1 cellular context compared by ENCODE assay signal in the genomic region with DNA sequence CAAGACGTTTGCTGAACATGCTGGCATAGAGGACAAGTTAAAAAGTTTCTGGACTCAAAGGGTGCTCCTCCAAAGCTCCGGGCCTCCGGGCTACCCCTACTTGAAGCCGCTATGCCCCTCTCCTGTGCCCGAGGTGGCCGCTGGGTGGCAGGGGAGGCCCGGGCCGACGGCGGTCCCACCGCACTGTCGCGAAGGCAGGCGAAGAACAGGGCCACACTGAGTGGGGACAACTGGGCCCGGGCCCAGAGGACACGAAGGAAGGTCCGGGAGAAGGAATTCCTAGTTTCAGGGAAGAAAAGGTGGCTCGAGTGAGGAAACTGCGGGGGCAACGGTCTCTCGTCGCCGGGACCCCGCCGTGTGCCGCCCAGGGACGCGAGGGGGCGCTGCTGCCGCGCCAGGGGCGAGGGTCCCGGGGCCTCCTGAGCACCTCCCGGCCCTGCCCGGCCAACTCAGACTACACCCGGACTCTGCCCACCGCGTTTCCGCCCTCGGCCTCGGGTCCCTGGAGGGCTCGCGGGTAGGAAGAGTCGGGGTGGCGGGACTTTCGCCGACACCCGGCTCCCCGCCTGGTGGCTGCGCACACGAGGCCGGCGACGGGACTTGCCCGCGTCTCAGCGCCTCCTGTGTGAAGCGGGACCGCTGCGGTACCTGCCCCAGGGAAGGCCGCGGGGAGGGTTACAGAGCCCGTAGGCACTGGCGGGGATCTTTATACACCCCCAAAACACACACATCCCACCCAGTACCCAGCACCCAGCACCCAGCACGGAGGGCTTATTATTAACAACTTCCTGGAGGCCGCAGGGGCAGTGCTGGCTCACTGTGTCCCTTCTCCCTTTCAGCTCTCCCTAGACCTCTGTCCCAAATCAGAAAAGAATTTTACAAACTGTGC.
TF ChIP-seq lines count a peak whose summit lies in the region.

No MANE protein-coding gene starts in this region.

TF ChIP-seq in HepG2, 621 proteins besides CTCF, POLR2A, EP300 and RAD21 (continued from another document and continues in another):
- TF ChIP-seq KDM5A (IDR thresholded peaks at IDR 0.05; ENCODE audit: borderline replicate concordance, low read length) (peak; percentile 25; the same call in 1 of the 2 replicates), RFXAP (CRISPR knock-in tag; IDR thresholded peaks at IDR 0.05; ENCODE audit: borderline replicate concordance) (no peak), CCAR2 (optimal IDR thresholded peaks at IDR 0.05; ENCODE audit: low read depth, low read length) (no peak), MIER3 (CRISPR knock-in tag; IDR thresholded peaks at IDR 0.05; ENCODE audit: borderline replicate concordance) (peak; percentile 41; the same call in 1 of the 2 replicates), ZNF674 (CRISPR knock-in tag; IDR thresholded peaks at IDR 0.05; ENCODE audit: low read depth) (no peak), NONO (IDR thresholded peaks at IDR 0.05) (no peak), NONO (CRISPR knock-in tag; conservative IDR thresholded peaks at IDR 0.05) (no peak), ZMYM3 (CRISPR knock-in tag; IDR thresholded peaks at IDR 0.05) (no peak), KAT7 (CRISPR knock-in tag; IDR thresholded peaks at IDR 0.05; ENCODE audit: borderline replicate concordance) (no peak), BORCS8-MEF2B (CRISPR knock-in tag; IDR thresholded peaks at IDR 0.05) (0 out of 2 replicates have a peak, but pooled peaks have one; percentile 25), ZNF121 (CRISPR knock-in tag; IDR thresholded peaks at IDR 0.05) (no peak), SIX1 (CRISPR knock-in tag; IDR thresholded peaks at IDR 0.05; ENCODE audit: borderline replicate concordance) (no peak), PTBP1 (IDR thresholded peaks at IDR 0.05; ENCODE audit: low read depth, low read length, poor library complexity, severe bottlenecking) (no peak), AHR (CRISPR knock-in tag; IDR thresholded peaks at IDR 0.05) (no peak), ZNF761 (CRISPR knock-in tag; conservative IDR thresholded peaks at IDR 0.05) (no peak), SRY (CRISPR knock-in tag; IDR thresholded peaks at IDR 0.05) (no peak), ZBTB7A (CRISPR knock-in tag; IDR thresholded peaks at IDR 0.05) (peak; percentile 84), RXRB (CRISPR knock-in tag; IDR thresholded peaks at IDR 0.05; ENCODE audit: borderline replicate concordance) (no peak), ASH2L (IDR thresholded peaks at IDR 0.05; ENCODE audit: insufficient read length, low read depth, low read length) (peak; percentile 41), ZNF431 (CRISPR knock-in tag; IDR thresholded peaks at IDR 0.05; ENCODE audit: borderline replicate concordance, low read depth) (no peak), ZC3H4 (CRISPR knock-in tag; IDR thresholded peaks at IDR 0.05; ENCODE audit: borderline replicate concordance) (no peak), HNF4A (CRISPR knock-in tag; IDR thresholded peaks at IDR 0.05) (no peak), POLR2AphosphoS5 (IDR thresholded peaks at IDR 0.05; ENCODE audit: low read depth, low read length) (no peak), BRCA1 (CRISPR knock-in tag; IDR thresholded peaks at IDR 0.05) (no peak), HMG20A (CRISPR knock-in tag; IDR thresholded peaks at IDR 0.05; ENCODE audit: borderline replicate concordance) (no peak), SMC3 (IDR thresholded peaks at IDR 0.05; ENCODE audit: low read length) (no peak; the same call in 1 of the 2 replicates)
- TF ChIP-seq, protein P1, sequence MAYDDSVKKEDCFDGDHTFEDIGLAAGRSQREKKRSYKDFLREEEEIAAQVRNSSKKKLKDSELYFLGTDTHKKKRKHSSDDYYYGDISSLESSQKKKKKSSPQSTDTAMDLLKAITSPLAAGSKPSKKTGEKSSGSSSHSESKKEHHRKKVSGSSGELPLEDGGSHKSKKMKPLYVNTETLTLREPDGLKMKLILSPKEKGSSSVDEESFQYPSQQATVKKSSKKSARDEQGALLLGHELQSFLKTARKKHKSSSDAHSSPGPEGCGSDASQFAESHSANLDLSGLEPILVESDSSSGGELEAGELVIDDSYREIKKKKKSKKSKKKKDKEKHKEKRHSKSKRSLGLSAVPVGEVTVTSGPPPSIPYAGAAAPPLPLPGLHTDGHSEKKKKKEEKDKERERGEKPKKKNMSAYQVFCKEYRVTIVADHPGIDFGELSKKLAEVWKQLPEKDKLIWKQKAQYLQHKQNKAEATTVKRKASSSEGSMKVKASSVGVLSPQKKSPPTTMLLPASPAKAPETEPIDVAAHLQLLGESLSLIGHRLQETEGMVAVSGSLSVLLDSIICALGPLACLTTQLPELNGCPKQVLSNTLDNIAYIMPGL (CRISPR knock-in tag; IDR thresholded peaks at IDR 0.05; ENCODE audit: borderline replicate concordance in 1 of 2, low read depth in 1 of 2): peak; percentile 91 to 94
- TF ChIP-seq, protein P2, sequence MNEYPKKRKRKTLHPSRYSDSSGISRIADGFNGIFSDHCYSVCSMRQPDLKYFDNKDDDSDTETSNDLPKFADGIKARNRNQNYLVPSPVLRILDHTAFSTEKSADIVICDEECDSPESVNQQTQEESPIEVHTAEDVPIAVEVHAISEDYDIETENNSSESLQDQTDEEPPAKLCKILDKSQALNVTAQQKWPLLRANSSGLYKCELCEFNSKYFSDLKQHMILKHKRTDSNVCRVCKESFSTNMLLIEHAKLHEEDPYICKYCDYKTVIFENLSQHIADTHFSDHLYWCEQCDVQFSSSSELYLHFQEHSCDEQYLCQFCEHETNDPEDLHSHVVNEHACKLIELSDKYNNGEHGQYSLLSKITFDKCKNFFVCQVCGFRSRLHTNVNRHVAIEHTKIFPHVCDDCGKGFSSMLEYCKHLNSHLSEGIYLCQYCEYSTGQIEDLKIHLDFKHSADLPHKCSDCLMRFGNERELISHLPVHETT (CRISPR knock-in tag; conservative IDR thresholded peaks at IDR 0.05): no peak
- TF ChIP-seq, protein P3, sequence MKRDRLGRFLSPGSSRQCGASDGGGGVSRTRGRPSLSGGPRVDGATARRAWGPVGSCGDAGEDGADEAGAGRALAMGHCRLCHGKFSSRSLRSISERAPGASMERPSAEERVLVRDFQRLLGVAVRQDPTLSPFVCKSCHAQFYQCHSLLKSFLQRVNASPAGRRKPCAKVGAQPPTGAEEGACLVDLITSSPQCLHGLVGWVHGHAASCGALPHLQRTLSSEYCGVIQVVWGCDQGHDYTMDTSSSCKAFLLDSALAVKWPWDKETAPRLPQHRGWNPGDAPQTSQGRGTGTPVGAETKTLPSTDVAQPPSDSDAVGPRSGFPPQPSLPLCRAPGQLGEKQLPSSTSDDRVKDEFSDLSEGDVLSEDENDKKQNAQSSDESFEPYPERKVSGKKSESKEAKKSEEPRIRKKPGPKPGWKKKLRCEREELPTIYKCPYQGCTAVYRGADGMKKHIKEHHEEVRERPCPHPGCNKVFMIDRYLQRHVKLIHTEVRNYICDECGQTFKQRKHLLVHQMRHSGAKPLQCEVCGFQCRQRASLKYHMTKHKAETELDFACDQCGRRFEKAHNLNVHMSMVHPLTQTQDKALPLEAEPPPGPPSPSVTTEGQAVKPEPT (CRISPR knock-in tag; IDR thresholded peaks at IDR 0.05; ENCODE audit: low read depth): no peak
- TF ChIP-seq, protein P4, sequence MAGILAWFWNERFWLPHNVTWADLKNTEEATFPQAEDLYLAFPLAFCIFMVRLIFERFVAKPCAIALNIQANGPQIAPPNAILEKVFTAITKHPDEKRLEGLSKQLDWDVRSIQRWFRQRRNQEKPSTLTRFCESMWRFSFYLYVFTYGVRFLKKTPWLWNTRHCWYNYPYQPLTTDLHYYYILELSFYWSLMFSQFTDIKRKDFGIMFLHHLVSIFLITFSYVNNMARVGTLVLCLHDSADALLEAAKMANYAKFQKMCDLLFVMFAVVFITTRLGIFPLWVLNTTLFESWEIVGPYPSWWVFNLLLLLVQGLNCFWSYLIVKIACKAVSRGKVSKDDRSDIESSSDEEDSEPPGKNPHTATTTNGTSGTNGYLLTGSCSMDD (CRISPR knock-in tag; IDR thresholded peaks at IDR 0.05): no peak
- TF ChIP-seq, protein P5, sequence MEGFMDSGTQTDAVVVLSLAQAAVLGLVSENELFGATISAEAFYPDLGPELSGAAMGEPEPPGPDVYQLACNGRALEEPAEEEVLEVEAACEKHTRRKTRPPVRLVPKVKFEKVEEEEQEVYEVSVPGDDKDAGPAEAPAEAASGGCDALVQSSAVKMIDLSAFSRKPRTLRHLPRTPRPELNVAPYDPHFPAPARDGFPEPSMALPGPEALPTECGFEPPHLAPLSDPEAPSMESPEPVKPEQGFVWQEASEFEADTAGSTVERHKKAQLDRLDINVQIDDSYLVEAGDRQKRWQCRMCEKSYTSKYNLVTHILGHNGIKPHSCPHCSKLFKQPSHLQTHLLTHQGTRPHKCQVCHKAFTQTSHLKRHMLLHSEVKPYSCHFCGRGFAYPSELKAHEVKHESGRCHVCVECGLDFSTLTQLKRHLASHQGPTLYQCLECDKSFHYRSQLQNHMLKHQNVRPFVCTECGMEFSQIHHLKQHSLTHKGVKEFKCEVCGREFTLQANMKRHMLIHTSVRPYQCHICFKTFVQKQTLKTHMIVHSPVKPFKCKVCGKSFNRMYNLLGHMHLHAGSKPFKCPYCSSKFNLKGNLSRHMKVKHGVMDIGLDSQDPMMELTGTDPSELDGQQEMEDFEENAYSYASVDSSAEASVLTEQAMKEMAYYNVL (CRISPR knock-in tag; IDR thresholded peaks at IDR 0.05; ENCODE audit: borderline replicate concordance): no peak
- TF ChIP-seq, protein P6, sequence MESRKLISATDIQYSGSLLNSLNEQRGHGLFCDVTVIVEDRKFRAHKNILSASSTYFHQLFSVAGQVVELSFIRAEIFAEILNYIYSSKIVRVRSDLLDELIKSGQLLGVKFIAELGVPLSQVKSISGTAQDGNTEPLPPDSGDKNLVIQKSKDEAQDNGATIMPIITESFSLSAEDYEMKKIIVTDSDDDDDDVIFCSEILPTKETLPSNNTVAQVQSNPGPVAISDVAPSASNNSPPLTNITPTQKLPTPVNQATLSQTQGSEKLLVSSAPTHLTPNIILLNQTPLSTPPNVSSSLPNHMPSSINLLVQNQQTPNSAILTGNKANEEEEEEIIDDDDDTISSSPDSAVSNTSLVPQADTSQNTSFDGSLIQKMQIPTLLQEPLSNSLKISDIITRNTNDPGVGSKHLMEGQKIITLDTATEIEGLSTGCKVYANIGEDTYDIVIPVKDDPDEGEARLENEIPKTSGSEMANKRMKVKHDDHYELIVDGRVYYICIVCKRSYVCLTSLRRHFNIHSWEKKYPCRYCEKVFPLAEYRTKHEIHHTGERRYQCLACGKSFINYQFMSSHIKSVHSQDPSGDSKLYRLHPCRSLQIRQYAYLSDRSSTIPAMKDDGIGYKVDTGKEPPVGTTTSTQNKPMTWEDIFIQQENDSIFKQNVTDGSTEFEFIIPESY (CRISPR knock-in tag; IDR thresholded peaks at IDR 0.05): peak; percentile 98
- TF ChIP-seq, protein P7, sequence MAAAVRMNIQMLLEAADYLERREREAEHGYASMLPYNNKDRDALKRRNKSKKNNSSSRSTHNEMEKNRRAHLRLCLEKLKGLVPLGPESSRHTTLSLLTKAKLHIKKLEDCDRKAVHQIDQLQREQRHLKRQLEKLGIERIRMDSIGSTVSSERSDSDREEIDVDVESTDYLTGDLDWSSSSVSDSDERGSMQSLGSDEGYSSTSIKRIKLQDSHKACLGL (CRISPR knock-in tag; IDR thresholded peaks at IDR 0.05): no peak
- TF ChIP-seq, protein P8, sequence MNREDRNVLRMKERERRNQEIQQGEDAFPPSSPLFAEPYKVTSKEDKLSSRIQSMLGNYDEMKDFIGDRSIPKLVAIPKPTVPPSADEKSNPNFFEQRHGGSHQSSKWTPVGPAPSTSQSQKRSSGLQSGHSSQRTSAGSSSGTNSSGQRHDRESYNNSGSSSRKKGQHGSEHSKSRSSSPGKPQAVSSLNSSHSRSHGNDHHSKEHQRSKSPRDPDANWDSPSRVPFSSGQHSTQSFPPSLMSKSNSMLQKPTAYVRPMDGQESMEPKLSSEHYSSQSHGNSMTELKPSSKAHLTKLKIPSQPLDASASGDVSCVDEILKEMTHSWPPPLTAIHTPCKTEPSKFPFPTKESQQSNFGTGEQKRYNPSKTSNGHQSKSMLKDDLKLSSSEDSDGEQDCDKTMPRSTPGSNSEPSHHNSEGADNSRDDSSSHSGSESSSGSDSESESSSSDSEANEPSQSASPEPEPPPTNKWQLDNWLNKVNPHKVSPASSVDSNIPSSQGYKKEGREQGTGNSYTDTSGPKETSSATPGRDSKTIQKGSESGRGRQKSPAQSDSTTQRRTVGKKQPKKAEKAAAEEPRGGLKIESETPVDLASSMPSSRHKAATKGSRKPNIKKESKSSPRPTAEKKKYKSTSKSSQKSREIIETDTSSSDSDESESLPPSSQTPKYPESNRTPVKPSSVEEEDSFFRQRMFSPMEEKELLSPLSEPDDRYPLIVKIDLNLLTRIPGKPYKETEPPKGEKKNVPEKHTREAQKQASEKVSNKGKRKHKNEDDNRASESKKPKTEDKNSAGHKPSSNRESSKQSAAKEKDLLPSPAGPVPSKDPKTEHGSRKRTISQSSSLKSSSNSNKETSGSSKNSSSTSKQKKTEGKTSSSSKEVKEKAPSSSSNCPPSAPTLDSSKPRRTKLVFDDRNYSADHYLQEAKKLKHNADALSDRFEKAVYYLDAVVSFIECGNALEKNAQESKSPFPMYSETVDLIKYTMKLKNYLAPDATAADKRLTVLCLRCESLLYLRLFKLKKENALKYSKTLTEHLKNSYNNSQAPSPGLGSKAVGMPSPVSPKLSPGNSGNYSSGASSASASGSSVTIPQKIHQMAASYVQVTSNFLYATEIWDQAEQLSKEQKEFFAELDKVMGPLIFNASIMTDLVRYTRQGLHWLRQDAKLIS (CRISPR knock-in tag; IDR thresholded peaks at IDR 0.05): no peak
- TF ChIP-seq, protein P9, sequence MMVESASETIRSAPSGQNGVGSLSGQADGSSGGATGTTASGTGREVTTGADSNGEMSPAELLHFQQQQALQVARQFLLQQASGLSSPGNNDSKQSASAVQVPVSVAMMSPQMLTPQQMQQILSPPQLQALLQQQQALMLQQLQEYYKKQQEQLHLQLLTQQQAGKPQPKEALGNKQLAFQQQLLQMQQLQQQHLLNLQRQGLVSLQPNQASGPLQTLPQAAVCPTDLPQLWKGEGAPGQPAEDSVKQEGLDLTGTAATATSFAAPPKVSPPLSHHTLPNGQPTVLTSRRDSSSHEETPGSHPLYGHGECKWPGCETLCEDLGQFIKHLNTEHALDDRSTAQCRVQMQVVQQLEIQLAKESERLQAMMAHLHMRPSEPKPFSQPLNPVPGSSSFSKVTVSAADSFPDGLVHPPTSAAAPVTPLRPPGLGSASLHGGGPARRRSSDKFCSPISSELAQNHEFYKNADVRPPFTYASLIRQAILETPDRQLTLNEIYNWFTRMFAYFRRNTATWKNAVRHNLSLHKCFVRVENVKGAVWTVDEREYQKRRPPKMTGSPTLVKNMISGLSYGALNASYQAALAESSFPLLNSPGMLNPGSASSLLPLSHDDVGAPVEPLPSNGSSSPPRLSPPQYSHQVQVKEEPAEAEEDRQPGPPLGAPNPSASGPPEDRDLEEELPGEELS (CRISPR knock-in tag; IDR thresholded peaks at IDR 0.05): no peak
- TF ChIP-seq, protein P10, sequence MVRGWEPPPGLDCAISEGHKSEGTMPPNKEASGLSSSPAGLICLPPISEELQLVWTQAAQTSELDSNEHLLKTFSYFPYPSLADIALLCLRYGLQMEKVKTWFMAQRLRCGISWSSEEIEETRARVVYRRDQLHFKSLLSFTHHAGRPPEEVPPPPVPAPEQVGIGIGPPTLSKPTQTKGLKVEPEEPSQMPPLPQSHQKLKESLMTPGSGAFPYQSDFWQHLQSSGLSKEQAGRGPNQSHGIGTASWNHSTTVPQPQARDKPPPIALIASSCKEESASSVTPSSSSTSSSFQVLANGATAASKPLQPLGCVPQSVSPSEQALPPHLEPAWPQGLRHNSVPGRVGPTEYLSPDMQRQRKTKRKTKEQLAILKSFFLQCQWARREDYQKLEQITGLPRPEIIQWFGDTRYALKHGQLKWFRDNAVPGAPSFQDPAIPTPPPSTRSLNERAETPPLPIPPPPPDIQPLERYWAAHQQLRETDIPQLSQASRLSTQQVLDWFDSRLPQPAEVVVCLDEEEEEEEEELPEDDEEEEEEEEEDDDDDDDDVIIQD (CRISPR knock-in tag; IDR thresholded peaks at IDR 0.05; ENCODE audit: low read depth): no peak
